In genomic region chr5:40681351-40682311, GRCh38 we compare ENCODE assay signal across 8 cellular contexts. TPM values are rescaled to one million over a fixed set of nuclear protein-coding genes. Genes with fewer than 3 reads are reported as not detected.
DNase-seq lines count a peak whose midpoint lies in the region; ATAC-seq and TF ChIP-seq lines count a peak whose summit lies in the region.

No MANE protein-coding gene starts in this region.

- H3K27ac ChIP-seq in Panc1 (ENCODE audit: low read length) (peak overlapping the region; percentile 91), brain microvascular endothelial cell (peak overlapping the region; percentile 50)

- H3K36me3 ChIP-seq in Panc1 (ENCODE audit: control insufficient read depth, insufficient read depth, low read length) = no peaks in the 10 kb centered on the region; the same call in 1 of the 2 replicates
- H3K36me3 ChIP-seq in brain microvascular endothelial cell (replicated peaks) = peaks cover 12% of the 10 kb centered on the region
- H3K36me3 ChIP-seq in kidney epithelial cell (ENCODE audit: control insufficient read depth, insufficient read depth, low read length) = no peaks in the 10 kb centered on the region

- peak; percentile 41 for DNase-seq in stimulated activated CD4-positive, alpha-beta T cell treated with anti-CD3 and anti-CD28 coated beads, Interleukin-12 subunit alpha, Interleukin-12 subunit beta, amount 100 ng/mL, for 4 hours
- DNase-seq in stimulated activated CD4-positive, alpha-beta T cell treated with anti-CD3 and anti-CD28 coated beads, Interleukin-2, amount 100 ng/mL, for 48 hours = no peak
- DNase-seq in Panc1 (ENCODE audit: low read depth, low spot score) (no peak), brain microvascular endothelial cell (peak; percentile 35), kidney epithelial cell (ENCODE audit: low read depth) (no peak)
- peak in 2 of 3 experiments; percentile 31 to 39 for DNase-seq in stimulated activated CD4-positive, alpha-beta T cell treated with anti-CD3 and anti-CD28 coated beads, TNF-alpha, amount 100 ng/mL, for 4 hours (ENCODE audit: low read depth in 3 of 3)

- BruUV-seq in Panc1 (replicated peaks; lab: Mats Ljungman, UMichigan) = no TSS peak

- intact Hi-C loops in Panc1 (cut with micrococcal nuclease; ENCODE audit: unreplicated experiment) = loop anchor here (10.0 kb wide), 1 partner anchor 517 kb away; no protein-coding TSS in a partner anchor

- H3K4me1 ChIP-seq in Panc1 (ENCODE audit: control insufficient read depth, insufficient read depth, low read length) = peaks cover 53% of the 10 kb centered on the region

- H3K27me3 ChIP-seq in Panc1 (ENCODE audit: control insufficient read depth, insufficient read depth, low read length) (no peaks in the 10 kb centered on the region), brain microvascular endothelial cell (replicated peaks) (no peaks in the 10 kb centered on the region), kidney epithelial cell (ENCODE audit: control insufficient read depth, insufficient read depth, low read length) (no peaks in the 10 kb centered on the region)

- H3K9me3 ChIP-seq in Panc1 (ENCODE audit: control insufficient read depth, insufficient read depth, low read depth, low read length) = no peaks in the 10 kb centered on the region

- in situ Hi-C loops in Panc1 (cut with HindIII; ENCODE audit: low pct_unique_long_range_greater_than_20kb, low sequenced_read_pairs) (no loop called here), brain microvascular endothelial cell (cut with HindIII; ENCODE audit: low pct_ligation_motif_present, low sequenced_read_pairs) (no loop called here)

- POLR2A ChIA-PET in Panc1 (lab: Charles Lee) = interaction anchor here (0.6 kb wide), 1 partner anchor 45 kb away, joined by 3 read pairs; no protein-coding TSS in a partner anchor

- peak; percentile 32 for ATAC-seq in Panc1
- no peak for ATAC-seq in HG03565 (IDR thresholded peaks at IDR 0.05; ENCODE audit: unreplicated experiment)
- no peak for ATAC-seq in HG03025 (IDR thresholded peaks at IDR 0.05; ENCODE audit: low FRiP score, unreplicated experiment)

- CTCF ChIA-PET in Panc1 (lab: Charles Lee) = interaction anchor here (0.5 kb wide), 1 partner anchor 100 kb away, joined by 3 read pairs; no protein-coding TSS in a partner anchor

- H3K4me3 ChIP-seq in Panc1 (ENCODE audit: low read depth in 2 of 2, low read length in 2 of 2) (peak overlapping the region; percentile 72 to 92), brain microvascular endothelial cell (ENCODE audit: low read depth, low read length) (peak overlapping the region; percentile 85), kidney epithelial cell (ENCODE audit: low read depth, low read length) (peak overlapping the region; percentile 52)

- no peak for TF ChIP-seq CTCF in Panc1 (IDR thresholded peaks at IDR 0.05)
- no peak for TF ChIP-seq CTCF in brain microvascular endothelial cell (IDR thresholded peaks at IDR 0.05; ENCODE audit: low read depth, low read length, missing control alignments)
- no peak for TF ChIP-seq CTCF in kidney epithelial cell (IDR thresholded peaks at IDR 0.05; ENCODE audit: insufficient read depth, low read length, poor library complexity, severe bottlenecking)

RNA-seq across cellular contexts. Expression of gene PTGER4, which starts 1.9 kb away (rescaled TPM):
- total RNA-seq in Panc1 (2021; ENCODE audit: unreplicated experiment) (20.0 TPM), kidney epithelial cell (13.5 and 13.8 TPM in 2 replicates)
- 26.9 TPM for polyA plus RNA-seq in Panc1 (2012; ENCODE audit: insufficient read length)

Comparison
In these comparisons a context has a peak if more than half of its experiments do, and no peak if none do; other contexts are left out.
1. DNase-seq: peak in stimulated activated CD4-positive, alpha-beta T cell treated with anti-CD3 and anti-CD28 coated beads, Interleukin-12 subunit alpha, Interleukin-12 subunit beta, amount 100 ng/mL, for 4 hours (single experiment), brain microvascular endothelial cell (single experiment) and stimulated activated CD4-positive, alpha-beta T cell treated with anti-CD3 and anti-CD28 coated beads, TNF-alpha, amount 100 ng/mL, for 4 hours (2 of 3); none in stimulated activated CD4-positive, alpha-beta T cell treated with anti-CD3 and anti-CD28 coated beads, Interleukin-2, amount 100 ng/mL, for 48 hours (0 of 2), Panc1 (single experiment) and kidney epithelial cell (single experiment).
2. Peak in every context shown above with its lines, with median percentiles within 50 percentile points of each other: H3K4me3 ChIP-seq.